1 cellular context compared by ENCODE assay signal in the genomic region with DNA sequence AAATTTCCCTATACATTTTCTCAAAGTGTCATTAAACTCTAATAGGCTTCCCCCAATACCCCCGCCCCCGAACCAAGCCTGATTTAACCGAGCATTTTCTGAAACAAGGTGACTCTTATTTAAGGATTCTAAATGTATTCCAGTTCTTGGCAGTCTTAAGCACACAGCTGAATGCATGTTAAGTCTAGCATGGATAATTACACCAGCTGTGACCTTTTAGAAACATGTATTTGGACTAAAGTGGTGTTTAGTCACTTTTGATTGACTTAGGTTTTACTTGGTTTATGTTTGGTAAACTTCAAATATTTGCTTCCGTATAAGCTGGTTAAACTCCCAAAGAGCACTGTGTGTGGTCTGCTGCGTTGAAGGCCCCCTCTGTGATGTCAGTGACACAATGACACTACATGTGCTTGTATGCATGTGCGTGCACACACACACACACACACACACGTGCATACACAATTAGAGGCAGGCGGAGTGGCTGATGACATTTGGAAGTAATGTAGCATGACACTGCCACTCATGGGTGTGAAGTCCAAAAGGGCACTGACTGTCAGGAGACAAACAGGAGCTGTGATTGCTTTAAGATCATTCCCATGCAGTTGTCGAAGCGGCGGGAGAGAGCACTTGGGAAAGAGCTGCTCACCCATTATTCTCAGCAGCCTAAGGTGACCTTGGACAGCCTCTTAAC.
TF ChIP-seq lines count a peak whose summit lies in the region.

No MANE protein-coding gene starts in this region.

TF ChIP-seq in H1, 55 proteins besides CTCF, POLR2A, EP300 and RAD21:
- TF ChIP-seq CBX5 (IDR thresholded peaks at IDR 0.05; ENCODE audit: low read depth, low read length) (no peak), SP1 (IDR thresholded peaks at IDR 0.05; ENCODE audit: low read depth, low read length) (no peak), RNF2 (IDR thresholded peaks at IDR 0.05; ENCODE audit: borderline replicate concordance, low read depth, low read length, missing control alignments, poor library complexity, severe bottlenecking) (no peak)
